ENCODE assay signal across 15 cellular contexts in genomic region chr13:111548301-111548700, GRCh38.
A peak's percentile ranks its signal among the peaks of the same experiment; 100 is the strongest.
DNase-seq lines count a peak whose midpoint lies in the region; ATAC-seq and TF ChIP-seq lines count a peak whose summit lies in the region.
"Had no signal": no experiment of that assay in that cellular context is flagged by ENCODE, and none has a peak within 500 bp of the region (broad histone marks: within the 10 kb centered on the region; RNA-seq: fewer than 3 reads in every experiment).

No MANE protein-coding gene starts in this region.

- H3K9me3 ChIP-seq in spleen, result peaks cover 0 to 19% (median 10%) of the 10 kb centered on the region in 8 donors
- peaks cover 0 to 11% (median 0%) of the 10 kb centered on the region in 3 donors for H3K9me3 ChIP-seq in esophagus squamous epithelium
- no peaks in the 10 kb centered on the region for H3K9me3 ChIP-seq in effector memory CD4-positive, alpha-beta T cell (ENCODE audit: control insufficient read depth, low read length)
- H3K9me3 ChIP-seq: HAP-1 had no signal

- H3K27ac ChIP-seq in coronary artery, result no peak overlapping the region
- H3K27ac ChIP-seq in spleen, result no peak overlapping the region
- H3K27ac ChIP-seq in esophagus squamous epithelium, result no peak overlapping the region
- H3K27ac ChIP-seq in effector memory CD4-positive, alpha-beta T cell (ENCODE audit: insufficient read depth, low read length, poor library complexity, severe bottlenecking), result no peak overlapping the region

- intact Hi-C loops in spleen (cut with DNase I; ENCODE audit: low total_unique reads), result no loop called here
- intact Hi-C loops in esophagus squamous epithelium (cut with DNase I), result no loop called here

- TF ChIP-seq CTCF in coronary artery (IDR thresholded peaks at IDR 0.05), result no peak
- TF ChIP-seq CTCF in spleen (IDR thresholded peaks at IDR 0.05 in 8 of 11, conservative IDR thresholded peaks at IDR 0.05 in 3 of 11), result no peak
- no peak for TF ChIP-seq CTCF in esophagus squamous epithelium (IDR thresholded peaks at IDR 0.05)

- TF ChIP-seq POLR2A in spleen (IDR thresholded peaks at IDR 0.05), result no peak
- no peak for TF ChIP-seq POLR2A in esophagus squamous epithelium (IDR thresholded peaks at IDR 0.05)

- no peak for ATAC-seq in HG03378 (IDR thresholded peaks at IDR 0.05; ENCODE audit: unreplicated experiment)

- DNase-seq in coronary artery (ENCODE audit: low spot score), result peak; percentile 43
- DNase-seq in mesenteric fat pad (ENCODE audit: low spot score), result peak; percentile 72
- peak; percentile 58 for DNase-seq in spleen
- no peak for DNase-seq in esophagus squamous epithelium (lab: John Stamatoyannopoulos, UW)
- DNase-seq in effector memory CD4-positive, alpha-beta T cell, result no peak
- DNase-seq: C1 segment of cervical spinal cord; Calu3; CD4-positive, alpha-beta memory T cell; COR-L47; DMS153; DND-41; GOT3; HFFc6 had no signal

- H3K36me3 ChIP-seq in spleen (no peaks in the 10 kb centered on the region), esophagus squamous epithelium (no peaks in the 10 kb centered on the region)
- no peaks in the 10 kb centered on the region for H3K36me3 ChIP-seq in effector memory CD4-positive, alpha-beta T cell (ENCODE audit: control insufficient read depth, insufficient read depth, low read length)
- H3K36me3 ChIP-seq: HAP-1 had no signal

- 93 to 95% (median 95%) methylated on average over 24 to 25 of the region's 25 CpGs for WGBS in spleen, 5 donors
- 83 to 93% methylated on average over 2 to 6 of the region's 25 CpGs for WGBS in esophagus squamous epithelium, 2 donors

- H3K4me3 ChIP-seq in coronary artery, result no peak overlapping the region
- H3K4me3 ChIP-seq in spleen, result no peak overlapping the region
- H3K4me3 ChIP-seq in esophagus squamous epithelium, result no peak overlapping the region
- H3K4me3 ChIP-seq in effector memory CD4-positive, alpha-beta T cell (ENCODE audit: insufficient read depth, low read depth, low read length, poor library complexity, severe bottlenecking), result no peak overlapping the region
- H3K4me3 ChIP-seq: HAP-1 had no signal

- no peaks in the 10 kb centered on the region for H3K4me1 ChIP-seq in spleen
- no peaks in the 10 kb centered on the region for H3K4me1 ChIP-seq in esophagus squamous epithelium
- H3K4me1 ChIP-seq in effector memory CD4-positive, alpha-beta T cell (ENCODE audit: control insufficient read depth, insufficient read depth, low read length, poor library complexity, severe bottlenecking), result no peaks in the 10 kb centered on the region
- H3K4me1 ChIP-seq: HAP-1 had no signal

- H3K27me3 ChIP-seq in spleen (replicated peaks in 1 of 7) (no peaks in the 10 kb centered on the region), esophagus squamous epithelium (no peaks in the 10 kb centered on the region)
- no peaks in the 10 kb centered on the region for H3K27me3 ChIP-seq in effector memory CD4-positive, alpha-beta T cell (replicated peaks; ENCODE audit: control insufficient read depth, insufficient read depth, low read length, poor library complexity, severe bottlenecking)

Comparison
In these comparisons a context has a peak if more than half of its experiments do, and no peak if none do; other contexts are left out.
1. DNase-seq: peak in coronary artery (single experiment), mesenteric fat pad (single experiment) and spleen (single experiment); none in esophagus squamous epithelium (single experiment) and effector memory CD4-positive, alpha-beta T cell (0 of 3).